In genomic region chr7:157734926-157735640, GRCh38 we compare ENCODE assay signal across 7 cellular contexts.
"Had no signal": no experiment of that assay in that cellular context is flagged by ENCODE, and none has a peak within 500 bp of the region (broad histone marks: within the 10 kb centered on the region; RNA-seq: fewer than 3 reads in every experiment).

No MANE protein-coding gene starts in this region.

- DNase-seq: GM23248, GOT3, H9, HCEC 1CT, KG1 had no signal

- H3K9ac ChIP-seq: GM23248 had no signal

- ATAC-seq: HepG2, K562 had no signal

- H2AFZ ChIP-seq: GM23248 had no signal

- H3K27ac ChIP-seq: GM23248 had no signal

- H3K4me3 ChIP-seq: GM23248, K562 had no signal
